In the genomic region with DNA sequence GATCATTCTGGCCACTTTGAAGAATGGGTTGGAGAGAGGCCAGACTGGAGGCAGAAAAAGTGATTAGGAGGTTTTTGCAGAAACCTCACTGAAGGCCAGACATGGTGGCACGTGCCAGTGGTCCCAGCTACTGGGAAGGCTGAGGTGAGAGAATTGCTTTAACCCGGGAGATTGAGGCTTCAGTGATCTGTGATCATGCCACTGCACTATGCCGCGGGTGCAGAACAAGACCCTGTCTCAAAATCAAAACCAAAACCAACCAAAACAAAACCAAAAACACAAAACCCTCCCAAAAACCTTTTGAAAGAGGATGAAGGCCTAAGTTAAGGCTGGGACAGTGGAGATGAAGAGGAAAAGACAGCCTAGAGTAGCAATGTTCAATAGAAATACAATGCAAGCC, we compare ENCODE assay signal across 20 cellular contexts. TPM values are rescaled to one million over a fixed set of nuclear protein-coding genes. Genes with fewer than 3 reads are reported as not detected.
DNase-seq lines count a peak whose midpoint lies in the region; ATAC-seq, FAIRE-seq and TF ChIP-seq lines count a peak whose summit lies in the region.
"Had no signal": no experiment of that assay in that cellular context is flagged by ENCODE, and none has a peak within 500 bp of the region (broad histone marks: within the 10 kb centered on the region; RNA-seq: fewer than 3 reads in every experiment).

No MANE protein-coding gene starts in this region.

- peaks cover 4% of the 10 kb centered on the region for H3K36me3 Mint-ChIP-seq in activated CD8-positive, alpha-beta memory T cell treated with anti-CD3 and anti-CD28 coated beads, Interleukin-2, amount 10 ng/mL, durations not matched to agents 7 days and 5 days
- peaks cover 1% of the 10 kb centered on the region for H3K36me3 Mint-ChIP-seq in central memory CD8-positive, alpha-beta T cell (ENCODE audit: insufficient read depth)
- peaks cover 9% of the 10 kb centered on the region for H3K36me3 Mint-ChIP-seq in natural killer cell
- H3K36me3 Mint-ChIP-seq: CD14-positive monocyte had no signal

- H3K9me3 ChIP-seq in kidney (ENCODE audit: control insufficient read depth in 1 of 2, low read length in 2 of 2) (no peaks in the 10 kb centered on the region), uterus (no peaks in the 10 kb centered on the region)
- H3K9me3 ChIP-seq: A549 had no signal

- H3K27ac ChIP-seq in kidney (ENCODE audit: low read depth in 2 of 2, low read length in 2 of 2): no peak overlapping the region
- H3K27ac ChIP-seq in uterus: no peak overlapping the region
- H3K27ac ChIP-seq: 22Rv1, A549, BLaER1 had no signal

- H3K9me3 Mint-ChIP-seq in activated CD8-positive, alpha-beta memory T cell treated with anti-CD3 and anti-CD28 coated beads, Interleukin-2, amount 10 ng/mL, durations not matched to agents 7 days and 5 days (ENCODE audit: low read depth): peaks cover 7% of the 10 kb centered on the region
- no peaks in the 10 kb centered on the region for H3K9me3 Mint-ChIP-seq in central memory CD8-positive, alpha-beta T cell
- H3K9me3 Mint-ChIP-seq in natural killer cell: peaks cover 0 to 5% of the 10 kb centered on the region in 2 donors

- FAIRE-seq in kidney (lab: Jason Lieb, UNC): no peak
- FAIRE-seq: A549, GM12878, HepG2 had no signal

- peaks cover 12% of the 10 kb centered on the region for H3K4me1 Mint-ChIP-seq in activated CD8-positive, alpha-beta memory T cell treated with anti-CD3 and anti-CD28 coated beads, Interleukin-2, amount 10 ng/mL, durations not matched to agents 7 days and 5 days
- H3K4me1 Mint-ChIP-seq in central memory CD8-positive, alpha-beta T cell: peaks cover 20% of the 10 kb centered on the region
- H3K4me1 Mint-ChIP-seq in natural killer cell: peaks cover 38 to 48% of the 10 kb centered on the region in 2 donors
- H3K4me1 Mint-ChIP-seq: CD14-positive monocyte had no signal

- no peaks in the 10 kb centered on the region for H3K27me3 ChIP-seq in uterus
- H3K27me3 ChIP-seq: BLaER1 had no signal

- intact Hi-C loops in natural killer cell (cut with micrococcal nuclease) (loop anchor here (5.0 kb wide), 1 partner anchor 132 kb away; no protein-coding TSS in a partner anchor), kidney (cut with DNase I) (no loop called here), uterus (cut with DNase I; ENCODE audit: low total_unique reads) (no loop called here)

- TF ChIP-seq POLR2A in uterus (IDR thresholded peaks at IDR 0.05): no peak

- peak overlapping the region; percentile 16 for H3K27ac Mint-ChIP-seq in activated CD8-positive, alpha-beta memory T cell treated with anti-CD3 and anti-CD28 coated beads, Interleukin-2, amount 10 ng/mL, durations not matched to agents 7 days and 5 days
- peak overlapping the region; percentile 61 for H3K27ac Mint-ChIP-seq in central memory CD8-positive, alpha-beta T cell (ENCODE audit: low read depth)
- H3K27ac Mint-ChIP-seq in natural killer cell: peak overlapping the region; percentile 84 to 85
- H3K27ac Mint-ChIP-seq: HFFc6 had no signal

- H3K36me3 ChIP-seq in kidney (ENCODE audit: control insufficient read depth in 1 of 2, insufficient read depth in 2 of 2, low read length in 2 of 2) (no peaks in the 10 kb centered on the region), uterus (no peaks in the 10 kb centered on the region)
- H3K36me3 ChIP-seq: BLaER1 had no signal

- H3K4me1 ChIP-seq in kidney (ENCODE audit: control insufficient read depth in 1 of 2, insufficient read depth in 1 of 2, low read depth in 1 of 2, low read length in 2 of 2): no peaks in the 10 kb centered on the region
- no peaks in the 10 kb centered on the region for H3K4me1 ChIP-seq in uterus
- H3K4me1 ChIP-seq: A549, BLaER1 had no signal

- TF ChIP-seq CTCF in natural killer cell (IDR thresholded peaks at IDR 0.05): no peak
- no peak for TF ChIP-seq CTCF in kidney (IDR thresholded peaks at IDR 0.05; ENCODE audit: borderline replicate concordance, extremely low read depth, insufficient read depth)
- no peak for TF ChIP-seq CTCF in uterus (IDR thresholded peaks at IDR 0.05)

- H3K4me3 Mint-ChIP-seq in activated CD8-positive, alpha-beta memory T cell treated with anti-CD3 and anti-CD28 coated beads, Interleukin-2, amount 10 ng/mL, durations not matched to agents 7 days and 5 days: no peak overlapping the region
- no peak overlapping the region for H3K4me3 Mint-ChIP-seq in central memory CD8-positive, alpha-beta T cell
- H3K4me3 Mint-ChIP-seq in natural killer cell: peak overlapping the region; percentile 67
- H3K4me3 Mint-ChIP-seq: CD14-positive monocyte; CD4-positive, alpha-beta memory T cell; HFFc6 had no signal

- H3K9ac ChIP-seq in kidney (ENCODE audit: low read length in 2 of 2): no peak overlapping the region
- H3K9ac ChIP-seq: BLaER1 had no signal

- DNase-seq in activated CD8-positive, alpha-beta memory T cell treated with anti-CD3 and anti-CD28 coated beads, Interleukin-2, amount 10 ng/mL, durations not matched to agents 7 days and 5 days: no peak
- no peak for DNase-seq in activated CD8-positive, alpha-beta memory T cell treated with anti-CD3 and anti-CD28 coated beads, Interleukin-2, amount 50 U/mL, for 4 hours
- no peak for DNase-seq in central memory CD8-positive, alpha-beta T cell (ENCODE audit: low spot score in 2 of 2)
- no peak for DNase-seq in natural killer cell
- DNase-seq in GM19240 (ENCODE audit: insufficient read length, low spot score): no peak
- DNase-seq in kidney: no peak
- DNase-seq in uterus: no peak
- DNase-seq: Calu3; CD4-positive, alpha-beta memory T cell; DMS79 treated with DMSO at 0.1 percent for 48 hours; GOT3; H7; HFFc6 had no signal

- CTCF ChIA-PET in activated CD8-positive, alpha-beta memory T cell treated with anti-CD3 and anti-CD28 coated beads, Interleukin-2, amount 10 ng/mL, durations not matched to agents 7 days and 5 days (lab: Charles Lee): no interaction called here

- H3K4me3 ChIP-seq in kidney (ENCODE audit: low read length in 2 of 2): no peak overlapping the region
- H3K4me3 ChIP-seq in uterus: no peak overlapping the region
- H3K4me3 ChIP-seq: A549, BLaER1, GM12878 had no signal

- no peaks in the 10 kb centered on the region for H3K27me3 Mint-ChIP-seq in activated CD8-positive, alpha-beta memory T cell treated with anti-CD3 and anti-CD28 coated beads, Interleukin-2, amount 10 ng/mL, durations not matched to agents 7 days and 5 days
- H3K27me3 Mint-ChIP-seq in central memory CD8-positive, alpha-beta T cell: no peaks in the 10 kb centered on the region
- no peaks in the 10 kb centered on the region for H3K27me3 Mint-ChIP-seq in natural killer cell (ENCODE audit: low read depth in 2 of 2)

- ATAC-seq in activated CD8-positive, alpha-beta memory T cell treated with anti-CD3 and anti-CD28 coated beads, Interleukin-2, amount 10 ng/mL, durations not matched to agents 7 days and 5 days: peak; percentile 20
- ATAC-seq in central memory CD8-positive, alpha-beta T cell (replicated peaks; ENCODE audit: extremely low read depth, poor library complexity, severe bottlenecking): no peak
- peak in 2 of 3 donors; percentile 9 to 10 for ATAC-seq in natural killer cell
- ATAC-seq: A549, GM12878, HCT116, HepG2 had no signal

RNA-seq across cellular contexts. Expression of a gene that starts 15.2 kb away (rescaled TPM):
- 1 to 10 TPM in 1 of 2 experiments, under 1 TPM in 1; 0.33 to 1.4 TPM for total RNA-seq in activated CD8-positive, alpha-beta memory T cell treated with anti-CD3 and anti-CD28 coated beads, Interleukin-2, amount 10 ng/mL, durations not matched to agents 7 days and 5 days
- total RNA-seq in natural killer cell: 1 to 10 TPM in 2 of 3 donors, under 1 TPM in 1; 0.56 to 1.5 (median 1.2) TPM
- 6.6 TPM for total RNA-seq in kidney
- 0.13 TPM for polyA plus RNA-seq in kidney (ENCODE audit: insufficient read depth, low read depth, low replicate concordance)
- 10 to 100 TPM in 1 of 4 donors, 1 to 10 TPM in 3; 1.3 to 14.2 (median 6.2) TPM for total RNA-seq in uterus
- total RNA-seq: H7, HepG2 had no signal
- polyA plus RNA-seq: CD14-positive monocyte, HepG2 had no signal

Comparison
In these comparisons a context has a peak if more than half of its experiments do, and no peak if none do; other contexts are left out.
1. H3K27ac Mint-ChIP-seq: peak in every context shown above with its lines; median percentile 84 in natural killer cell; 61 in central memory CD8-positive, alpha-beta T cell; 16 in activated CD8-positive, alpha-beta memory T cell treated with anti-CD3 and anti-CD28 coated beads, Interleukin-2, amount 10 ng/mL, durations not matched to agents 7 days and 5 days.